In the genomic region with DNA sequence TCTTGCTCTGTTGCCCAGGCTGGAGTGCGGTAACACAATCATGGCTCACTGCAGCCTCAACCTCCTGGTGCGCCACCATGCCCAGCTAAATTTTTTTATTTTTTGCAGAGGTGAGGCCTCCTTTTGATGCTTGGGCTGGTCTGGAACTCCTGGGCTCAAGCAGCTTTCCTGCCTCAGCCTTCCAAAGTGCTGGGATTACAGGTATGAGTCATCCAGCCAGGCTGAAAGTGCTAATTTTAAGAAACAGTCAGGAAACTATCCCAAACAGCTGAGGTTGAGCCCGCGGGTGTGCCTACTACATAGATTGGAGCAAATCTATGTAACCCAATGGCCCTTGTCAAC, we compare ENCODE assay signal across 8 cellular contexts. TPM values are rescaled to one million over a fixed set of nuclear protein-coding genes. Genes with fewer than 3 reads are reported as not detected.
DNase-seq lines count a peak whose midpoint lies in the region; ATAC-seq, FAIRE-seq and TF ChIP-seq lines count a peak whose summit lies in the region.

No MANE protein-coding gene starts in this region.

- H3K27me3 Mint-ChIP-seq in endodermal cell (ENCODE audit: insufficient read depth): no peaks in the 10 kb centered on the region

- H3K18ac ChIP-seq in trophoblast cell (ENCODE audit: low read length): no peak overlapping the region

- peak overlapping the region; percentile 94 for H3K27ac Mint-ChIP-seq in endodermal cell

- TF ChIP-seq POLR2A in GM12891 (IDR thresholded peaks at IDR 0.05; ENCODE audit: low read depth, low read length): no peak

- no peak overlapping the region for H2AK5ac ChIP-seq in trophoblast cell (ENCODE audit: low read length)

- H3K9me3 ChIP-seq in OCI-LY1 (ENCODE audit: low read length) (no peaks in the 10 kb centered on the region), endodermal cell (ENCODE audit: control insufficient read depth, low read length) (no peaks in the 10 kb centered on the region), trophoblast cell (ENCODE audit: insufficient read depth, low read depth, low read length) (no peaks in the 10 kb centered on the region)

- no peak overlapping the region for H2BK5ac ChIP-seq in trophoblast cell (ENCODE audit: low read depth, low read length, poor library complexity)

- H3K9me2 ChIP-seq in OCI-LY1 (ENCODE audit: low read depth, low read length): no peaks in the 10 kb centered on the region

- no peak for ATAC-seq in HG02884 (IDR thresholded peaks at IDR 0.05; ENCODE audit: unreplicated experiment)
- ATAC-seq in GM18909 (IDR thresholded peaks at IDR 0.05; ENCODE audit: poor library complexity, unreplicated experiment): no peak

- H2AFZ ChIP-seq in OCI-LY1 (ENCODE audit: low read length): peak overlapping the region; percentile 61
- H2AFZ ChIP-seq in trophoblast cell (ENCODE audit: insufficient read depth, low read length, poor library complexity): peak overlapping the region; percentile 99

- DNase-seq in ELF-1 (ENCODE audit: low read depth, low spot score) (peak; percentile 65), endodermal cell (peak; percentile 73), trophoblast cell (peak; percentile 62 to 76), CD1c-positive myeloid dendritic cell (ENCODE audit: extremely low spot score) (no peak), GM12891 (ENCODE audit: insufficient read length, low spot score) (no peak)

- H3K9ac ChIP-seq in OCI-LY1 (ENCODE audit: low read length) (peak overlapping the region; percentile 52), endodermal cell (ENCODE audit: extremely low read depth, low read length, poor library complexity, severe bottlenecking) (peak overlapping the region; percentile 45), trophoblast cell (ENCODE audit: low read length) (no peak overlapping the region)

- peak overlapping the region; percentile 98 for H4K8ac ChIP-seq in trophoblast cell (ENCODE audit: low read depth, low read length)

- H3K4me3 ChIP-seq in OCI-LY1 (ENCODE audit: low read depth, low read length, poor library complexity, severe bottlenecking) (peak overlapping the region; percentile 60), endodermal cell (ENCODE audit: low read length) (peak overlapping the region; percentile 89), trophoblast cell (ENCODE audit: low read depth, low read length) (no peak overlapping the region)

- H3K23ac ChIP-seq in trophoblast cell (ENCODE audit: low read length): no peak overlapping the region

- no peak for FAIRE-seq in GM12891 (lab: Jason Lieb, UNC)

- H3K36me3 ChIP-seq in OCI-LY1 (ENCODE audit: insufficient read depth, low read length) (peaks cover 26% of the 10 kb centered on the region), endodermal cell (ENCODE audit: control insufficient read depth, insufficient read depth, low read length) (peaks cover 15% of the 10 kb centered on the region), trophoblast cell (ENCODE audit: control insufficient read depth in 1 of 2, insufficient read depth in 2 of 2, low read length in 2 of 2) (peaks cover 2 to 8% of the 10 kb centered on the region in 2 experiments)

- H3K79me2 ChIP-seq in OCI-LY1 (ENCODE audit: insufficient read depth, low read length) (peaks cover 37% of the 10 kb centered on the region), trophoblast cell (ENCODE audit: control insufficient read depth, insufficient read depth, low read length, poor library complexity) (peaks cover 10% of the 10 kb centered on the region)

- TF ChIP-seq CTCF in OCI-LY1 (IDR thresholded peaks at IDR 0.05; ENCODE audit: low read length): no peak
- no peak for TF ChIP-seq CTCF in endodermal cell (conservative IDR thresholded peaks at IDR 0.05)

- H3K4ac ChIP-seq in trophoblast cell (ENCODE audit: low read depth, low read length): peak overlapping the region; percentile 49

- peak overlapping the region; percentile 72 for H4K91ac ChIP-seq in trophoblast cell (ENCODE audit: low read depth, low read length)

- H3F3A ChIP-seq in OCI-LY1 (ENCODE audit: insufficient read depth, low read length): no peaks in the 10 kb centered on the region

- peaks cover 3% of the 10 kb centered on the region for H3K36me3 Mint-ChIP-seq in endodermal cell (ENCODE audit: low read depth)

- H3K4me2 ChIP-seq in OCI-LY1 (ENCODE audit: low read length) (peak overlapping the region; percentile 67), trophoblast cell (ENCODE audit: low read length) (peak overlapping the region; percentile 78)

- H3K4me1 Mint-ChIP-seq in endodermal cell: peaks cover 9% of the 10 kb centered on the region

- WGBS in endodermal cell (ENCODE audit: insufficient coverage in 1 of 2, insufficient read length in 1 of 2), 2 experiments: 72 to 86% methylated on average over 3 to 4 of the region's 4 CpGs
- WGBS in trophoblast cell (ENCODE audit: extremely low coverage, insufficient coverage, insufficient read length): no CpG with 5 or more reads among the region's 4 CpGs

- peak overlapping the region; percentile 76 for H2BK120ac ChIP-seq in trophoblast cell (ENCODE audit: insufficient read depth, low read length, poor library complexity)

- H2BK12ac ChIP-seq in trophoblast cell (ENCODE audit: low read length): no peak overlapping the region

- H3K14ac ChIP-seq in trophoblast cell (ENCODE audit: low read length): peak overlapping the region; percentile 66

- H3K27me3 ChIP-seq in OCI-LY1 (ENCODE audit: insufficient read depth, low read length) (no peaks in the 10 kb centered on the region), endodermal cell (ENCODE audit: control insufficient read depth, insufficient read depth, low read length, poor library complexity, severe bottlenecking) (no peaks in the 10 kb centered on the region), trophoblast cell (ENCODE audit: insufficient read depth, low read length) (no peaks in the 10 kb centered on the region)

- H3K4me1 ChIP-seq in OCI-LY1 (ENCODE audit: insufficient read depth, low read length, severe bottlenecking): peaks cover 34% of the 10 kb centered on the region
- peaks cover 7% of the 10 kb centered on the region for H3K4me1 ChIP-seq in endodermal cell (ENCODE audit: control insufficient read depth, insufficient read depth, low read length)
- H3K4me1 ChIP-seq in trophoblast cell (ENCODE audit: control insufficient read depth in 1 of 2, insufficient read depth in 2 of 2, low read length in 2 of 2): peaks cover 7 to 12% of the 10 kb centered on the region in 2 experiments

- H3K9me3 Mint-ChIP-seq in endodermal cell: no peaks in the 10 kb centered on the region

- H3K79me1 ChIP-seq in trophoblast cell (ENCODE audit: low read length): peaks cover 10% of the 10 kb centered on the region

- H3K27ac ChIP-seq in OCI-LY1 (ENCODE audit: low read depth, low read length, poor library complexity, severe bottlenecking) (peak overlapping the region; percentile 11), endodermal cell (ENCODE audit: low read depth, low read length) (no peak overlapping the region), trophoblast cell (ENCODE audit: low read depth, low read length) (peak overlapping the region; percentile 43)

- H4K20me1 ChIP-seq in OCI-LY1 (ENCODE audit: insufficient read depth, low read length): no peaks in the 10 kb centered on the region

- peak overlapping the region; percentile 63 for H3K4me3 Mint-ChIP-seq in endodermal cell

- H4K12ac ChIP-seq in trophoblast cell (ENCODE audit: low read depth, low read length): peak overlapping the region; percentile 76

TF ChIP-seq in GM12891, 5 proteins besides CTCF, POLR2A, EP300 and RAD21:
- TF ChIP-seq PAX5 (IDR thresholded peaks at IDR 0.05; ENCODE audit: insufficient read depth, low read length, severe bottlenecking) (no peak), POLR2AphosphoS5 (IDR thresholded peaks at IDR 0.05; ENCODE audit: low read depth, low read length) (no peak), POU2F2 (IDR thresholded peaks at IDR 0.05; ENCODE audit: low read depth, low read length) (no peak), SPI1 (IDR thresholded peaks at IDR 0.05; ENCODE audit: low read depth, low read length) (no peak)
TF ChIP-seq in GM12891: peak in this region for 0.

RNA-seq across cellular contexts. Expression of gene XPO6, which starts 0.7 kb away (rescaled TPM):
- 10 to 100 TPM; 84.7 to 92.4 TPM for total RNA-seq in endodermal cell
- polyA plus RNA-seq in endodermal cell (2013, experiment 1 of 2): 79.6 TPM
- polyA plus RNA-seq in endodermal cell (2013, experiment 2 of 2): 78.4 TPM
- polyA plus RNA-seq in trophoblast cell (2013): 32.7 and 36.0 TPM in 2 replicates
- 96.3 TPM for polyA plus RNA-seq in GM12891 (2012; ENCODE audit: low read depth, missing spikeins)

Comparison
In these comparisons a context has a peak if more than half of its experiments do, and no peak if none do; other contexts are left out.
1. DNase-seq: peak in ELF-1 (single experiment), endodermal cell (single experiment) and trophoblast cell (2 of 2); none in CD1c-positive myeloid dendritic cell (single experiment) and GM12891 (single experiment).